Comparison of ENCODE assay signal across 2 cellular contexts in the genomic region with DNA sequence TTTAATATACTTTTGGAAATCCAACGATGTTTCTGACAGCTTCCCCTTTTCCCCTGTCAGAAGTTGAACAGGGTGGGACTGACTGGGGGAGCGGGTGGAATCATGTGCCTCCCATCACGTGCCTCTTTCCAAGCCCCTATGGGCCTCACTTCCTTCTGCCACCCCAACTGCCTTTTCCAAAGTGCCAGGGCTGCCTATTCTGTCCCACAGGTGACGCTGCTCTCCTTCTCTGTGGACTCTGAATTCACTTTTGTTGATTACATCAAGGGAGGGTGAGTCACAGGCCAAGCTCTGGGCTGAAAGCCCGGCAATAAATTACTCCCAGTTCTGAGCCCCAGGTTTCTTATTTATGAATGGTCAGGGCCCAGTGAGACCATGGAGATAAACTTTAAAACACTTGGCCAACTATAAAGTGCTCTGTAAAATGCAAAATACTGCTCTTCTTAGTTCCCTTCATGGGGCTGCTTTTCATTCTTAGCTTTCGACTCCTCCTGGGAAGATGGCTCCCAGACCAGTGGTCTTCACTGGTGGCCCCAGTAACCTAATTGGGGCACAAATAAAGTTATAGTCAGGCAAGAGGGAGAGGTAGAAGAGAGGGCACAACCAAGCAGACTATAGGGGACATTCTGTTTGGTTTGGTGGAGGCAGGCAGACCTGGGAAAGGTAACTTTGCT.
A peak's percentile ranks its signal among the peaks of the same experiment; 100 is the strongest.
TF ChIP-seq lines count a peak whose summit lies in the region.

No MANE protein-coding gene starts in this region.

TF ChIP-seq in IMR-90, 13 proteins besides CTCF, POLR2A, EP300 and RAD21:
- TF ChIP-seq CEBPB (IDR thresholded peaks at IDR 0.05; ENCODE audit: low read depth, low read length) = peak; percentile 71
- peak; percentile 86 for TF ChIP-seq BHLHE40 (IDR thresholded peaks at IDR 0.05; ENCODE audit: low read depth, low read length)
- TF ChIP-seq MXI1 (IDR thresholded peaks at IDR 0.05; ENCODE audit: borderline replicate concordance, low read depth, low read length) = peak; percentile 36; the same call in 1 of the 2 replicates
- no peak for TF ChIP-seq CHD1 (IDR thresholded peaks at IDR 0.05; ENCODE audit: low read depth, low read length)
- TF ChIP-seq FOS (IDR thresholded peaks at IDR 0.05; ENCODE audit: low read depth, low read length) = peak; percentile 93
- TF ChIP-seq, protein P1, sequence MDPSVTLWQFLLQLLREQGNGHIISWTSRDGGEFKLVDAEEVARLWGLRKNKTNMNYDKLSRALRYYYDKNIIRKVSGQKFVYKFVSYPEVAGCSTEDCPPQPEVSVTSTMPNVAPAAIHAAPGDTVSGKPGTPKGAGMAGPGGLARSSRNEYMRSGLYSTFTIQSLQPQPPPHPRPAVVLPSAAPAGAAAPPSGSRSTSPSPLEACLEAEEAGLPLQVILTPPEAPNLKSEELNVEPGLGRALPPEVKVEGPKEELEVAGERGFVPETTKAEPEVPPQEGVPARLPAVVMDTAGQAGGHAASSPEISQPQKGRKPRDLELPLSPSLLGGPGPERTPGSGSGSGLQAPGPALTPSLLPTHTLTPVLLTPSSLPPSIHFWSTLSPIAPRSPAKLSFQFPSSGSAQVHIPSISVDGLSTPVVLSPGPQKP (IDR thresholded peaks at IDR 0.05; ENCODE audit: borderline replicate concordance, low read depth, low read length) = no peak
- TF ChIP-seq NFE2L2 (IDR thresholded peaks at IDR 0.05; ENCODE audit: low read depth, low read length) = no peak
- TF ChIP-seq, protein P2, sequence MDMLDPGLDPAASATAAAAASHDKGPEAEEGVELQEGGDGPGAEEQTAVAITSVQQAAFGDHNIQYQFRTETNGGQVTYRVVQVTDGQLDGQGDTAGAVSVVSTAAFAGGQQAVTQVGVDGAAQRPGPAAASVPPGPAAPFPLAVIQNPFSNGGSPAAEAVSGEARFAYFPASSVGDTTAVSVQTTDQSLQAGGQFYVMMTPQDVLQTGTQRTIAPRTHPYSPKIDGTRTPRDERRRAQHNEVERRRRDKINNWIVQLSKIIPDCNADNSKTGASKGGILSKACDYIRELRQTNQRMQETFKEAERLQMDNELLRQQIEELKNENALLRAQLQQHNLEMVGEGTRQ (IDR thresholded peaks at IDR 0.05; ENCODE audit: low read depth, low read length) = peak; percentile 95
- peak; percentile 88 for TF ChIP-seq SMC3 (IDR thresholded peaks at IDR 0.05; ENCODE audit: low read depth, low read length)

TF ChIP-seq in WTC11, 78 proteins besides CTCF, POLR2A, EP300 and RAD21:
- TF ChIP-seq GABPB1 (CRISPR knock-in tag; IDR thresholded peaks at IDR 0.05) (0 out of 2 replicates have a peak, but pooled peaks have one; percentile 35), NR1H2 (CRISPR knock-in tag; IDR thresholded peaks at IDR 0.05) (no peak)
- TF ChIP-seq, protein P3, sequence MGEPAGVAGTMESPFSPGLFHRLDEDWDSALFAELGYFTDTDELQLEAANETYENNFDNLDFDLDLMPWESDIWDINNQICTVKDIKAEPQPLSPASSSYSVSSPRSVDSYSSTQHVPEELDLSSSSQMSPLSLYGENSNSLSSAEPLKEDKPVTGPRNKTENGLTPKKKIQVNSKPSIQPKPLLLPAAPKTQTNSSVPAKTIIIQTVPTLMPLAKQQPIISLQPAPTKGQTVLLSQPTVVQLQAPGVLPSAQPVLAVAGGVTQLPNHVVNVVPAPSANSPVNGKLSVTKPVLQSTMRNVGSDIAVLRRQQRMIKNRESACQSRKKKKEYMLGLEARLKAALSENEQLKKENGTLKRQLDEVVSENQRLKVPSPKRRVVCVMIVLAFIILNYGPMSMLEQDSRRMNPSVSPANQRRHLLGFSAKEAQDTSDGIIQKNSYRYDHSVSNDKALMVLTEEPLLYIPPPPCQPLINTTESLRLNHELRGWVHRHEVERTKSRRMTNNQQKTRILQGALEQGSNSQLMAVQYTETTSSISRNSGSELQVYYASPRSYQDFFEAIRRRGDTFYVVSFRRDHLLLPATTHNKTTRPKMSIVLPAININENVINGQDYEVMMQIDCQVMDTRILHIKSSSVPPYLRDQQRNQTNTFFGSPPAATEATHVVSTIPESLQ (CRISPR knock-in tag; IDR thresholded peaks at IDR 0.05) = no peak
